In the genomic region with DNA sequence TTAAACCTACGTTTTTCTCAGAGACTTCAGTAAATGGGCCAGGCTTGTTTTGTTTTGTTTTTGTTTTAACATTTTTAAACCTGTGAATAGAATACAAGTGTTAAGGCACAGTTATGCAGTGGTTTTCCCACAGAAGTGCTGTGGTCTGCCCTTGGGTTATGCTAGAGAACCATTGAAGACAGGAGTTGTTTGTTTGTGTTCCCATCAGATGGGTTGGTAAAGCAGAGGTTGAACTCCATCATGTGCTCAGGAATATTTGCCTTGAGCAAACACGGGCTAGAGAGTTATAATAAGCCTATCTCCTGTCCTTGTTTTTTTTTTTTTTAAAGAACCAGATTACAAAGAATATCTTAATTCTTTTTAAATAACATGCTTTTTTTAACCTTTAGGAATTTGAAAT, we compare ENCODE assay signal across 9 cellular contexts. TPM values are rescaled to one million over a fixed set of nuclear protein-coding genes. Genes with fewer than 3 reads are reported as not detected.
DNase-seq lines count a peak whose midpoint lies in the region; ATAC-seq and TF ChIP-seq lines count a peak whose summit lies in the region.
"Had no signal": no experiment of that assay in that cellular context is flagged by ENCODE, and none has a peak within 500 bp of the region (broad histone marks: within the 10 kb centered on the region; RNA-seq: fewer than 3 reads in every experiment).

No MANE protein-coding gene starts in this region.

- no peak overlapping the region for H2BK120ac ChIP-seq in mesenchymal stem cell (ENCODE audit: low read depth, low read length)

- H3K4me3 ChIP-seq in AG04450 (ENCODE audit: low read depth, low read length) (no peak overlapping the region), mesenchymal stem cell (ENCODE audit: insufficient read depth in 1 of 2, low read depth in 1 of 2, low read length in 2 of 2) (no peak overlapping the region)

- H2BK5ac ChIP-seq in mesenchymal stem cell (ENCODE audit: low read depth, low read length, poor library complexity, severe bottlenecking): peak overlapping the region; percentile 74

- H3K27ac ChIP-seq in AG04450 (ENCODE audit: low read depth, low read length) (peak overlapping the region; percentile 87), mesenchymal stem cell (ENCODE audit: low read length, poor library complexity, severe bottlenecking) (peak overlapping the region; percentile 97)

- H3K79me1 ChIP-seq in mesenchymal stem cell (replicated peaks; ENCODE audit: low read length, poor library complexity, severe bottlenecking): peaks cover 8% of the 10 kb centered on the region

- H3K9me3 ChIP-seq in AG04450 (ENCODE audit: control insufficient read depth, insufficient read depth, low read length) (no peaks in the 10 kb centered on the region), mesenchymal stem cell (ENCODE audit: control insufficient read depth, low read length) (no peaks in the 10 kb centered on the region)

- H2BK15ac ChIP-seq in mesenchymal stem cell (ENCODE audit: low read depth, poor library complexity, severe bottlenecking): peak overlapping the region; percentile 18

- WGBS in mesenchymal stem cell: 63% methylated on average over 1 of the region's 2 CpGs

- H3K4me2 ChIP-seq in mesenchymal stem cell (ENCODE audit: low read length, poor library complexity, severe bottlenecking): no peak overlapping the region

- H3K27me3 ChIP-seq in AG04450 (ENCODE audit: control insufficient read depth, insufficient read depth, low read length) (no peaks in the 10 kb centered on the region), mesenchymal stem cell (ENCODE audit: control insufficient read depth in 1 of 2, insufficient read depth in 1 of 2, low read length in 2 of 2) (no peaks in the 10 kb centered on the region)

- DNase-seq in AG04450 (ENCODE audit: low read depth, low spot score): peak; percentile 32
- peak; percentile 29 for DNase-seq in HT-29 (ENCODE audit: low spot score)
- peak; percentile 86 for DNase-seq in amniotic epithelial cell (ENCODE audit: low read depth)
- peak; percentile 83 for DNase-seq in mesenchymal stem cell
- no peak for DNase-seq in activated CD4-positive, alpha-beta T cell treated with anti-CD3 and anti-CD28 coated beads, Interleukin-2, amount 50 U/mL, for 1 hour
- DNase-seq: SHP77 treated with DMSO at 0.1 percent for 48 hours had no signal

- H3K4ac ChIP-seq in mesenchymal stem cell (ENCODE audit: low read depth in 1 of 2, low read length in 2 of 2): no peak overlapping the region

- POLR2A ChIA-PET in AG04450 (lab: Yijun Ruan, JAX): interaction anchor here (0.9 to 1.2 kb wide), 11 partner anchors 12 to 113 kb away, joined by 3 to 17 read pairs (median 5); a partner anchor contains a TSS

- peaks cover 9 to 55% of the 10 kb centered on the region in 2 experiments for H3K36me3 ChIP-seq in mesenchymal stem cell (ENCODE audit: control insufficient read depth in 1 of 2, insufficient read depth in 2 of 2, low read depth in 1 of 2, low read length in 2 of 2)

- no peak overlapping the region for H4K8ac ChIP-seq in mesenchymal stem cell (ENCODE audit: low read length)

- peaks cover 19% of the 10 kb centered on the region for H3K4me1 ChIP-seq in mesenchymal stem cell (ENCODE audit: control insufficient read depth, insufficient read depth, low read depth, low read length)

- no peak overlapping the region for H4K91ac ChIP-seq in mesenchymal stem cell (ENCODE audit: low read length)

- H2AK5ac ChIP-seq in mesenchymal stem cell (ENCODE audit: low read length, severe bottlenecking): peak overlapping the region; percentile 87

- CTCF ChIA-PET in AG04450 (lab: Charles Lee): interaction anchor here (0.6 kb wide), 1 partner anchor 95 kb away, joined by 3 read pairs; no protein-coding TSS in a partner anchor

- no peak overlapping the region for H2AFZ ChIP-seq in mesenchymal stem cell (ENCODE audit: low read depth, low read length)

- no peak overlapping the region for H3K18ac ChIP-seq in mesenchymal stem cell (ENCODE audit: low read depth in 1 of 2, low read length in 2 of 2)

- no peak overlapping the region for H2BK12ac ChIP-seq in mesenchymal stem cell (ENCODE audit: low read length in 2 of 2)

- H3K9ac ChIP-seq in mesenchymal stem cell (ENCODE audit: low read length): peak overlapping the region; percentile 76

- no peak overlapping the region for H3K14ac ChIP-seq in mesenchymal stem cell (ENCODE audit: low read length in 2 of 2)

- no peak for TF ChIP-seq CTCF in AG04450 (IDR thresholded peaks at IDR 0.05; ENCODE audit: low read depth, low read length)

- H3K23ac ChIP-seq in mesenchymal stem cell (ENCODE audit: low read length in 2 of 2): no peak overlapping the region

- ATAC-seq in GM19351 (IDR thresholded peaks at IDR 0.05; ENCODE audit: unreplicated experiment) (no peak), GM18909 (IDR thresholded peaks at IDR 0.05; ENCODE audit: poor library complexity, unreplicated experiment) (no peak), GM18907 (IDR thresholded peaks at IDR 0.05; ENCODE audit: unreplicated experiment) (no peak)

RNA-seq across cellular contexts. Expression of a gene that starts 28.5 kb away (rescaled TPM):
- 303 and 360 TPM in 2 replicates for polyA plus RNA-seq in AG04450 (2011; rRNA removed)
- polyA minus RNA-seq in AG04450 (2011; rRNA and poly(A)+ RNA removed): 690 and 767 TPM in 2 replicates
- 69.3 and 72.5 TPM in 2 replicates for total RNA-seq in HT-29 (2014; rRNA removed; shearing (Covaris generic))
- polyA plus RNA-seq in mesenchymal stem cell (2013, experiment 1 of 2): 279 TPM
- 271 TPM for polyA plus RNA-seq in mesenchymal stem cell (2013, experiment 2 of 2)
